ENCODE assay signal across 27 cellular contexts in the genomic region with DNA sequence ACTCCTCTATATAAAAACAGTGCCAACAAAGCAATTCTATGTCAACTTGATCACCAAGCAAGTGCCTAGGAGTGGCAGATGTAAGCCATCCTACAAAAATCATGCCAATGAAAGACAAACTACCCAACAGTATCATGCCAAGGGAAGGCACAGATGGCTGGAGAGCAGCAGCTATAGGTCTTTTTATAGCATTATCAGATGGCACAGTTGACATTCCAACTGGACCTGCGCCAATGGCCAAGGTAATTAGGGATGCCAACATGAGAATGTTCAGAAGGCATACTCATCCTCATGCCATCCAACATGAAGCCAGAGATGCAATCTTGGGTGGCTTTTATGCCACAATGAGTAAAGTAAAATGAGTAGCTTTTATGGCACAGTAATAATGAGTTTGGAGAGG.
"Had no signal": no experiment of that assay in that cellular context is flagged by ENCODE, and none has a peak within 500 bp of the region (broad histone marks: within the 10 kb centered on the region; RNA-seq: fewer than 3 reads in every experiment).

No MANE protein-coding gene starts in this region.

- H3K4me2 ChIP-seq: hepatocyte had no signal

- H3K27ac ChIP-seq: adrenal gland, body of pancreas, esophagus muscularis mucosa, gastroesophageal sphincter, heart right ventricle, hepatocyte, WERI-Rb-1 had no signal

- H2AFZ ChIP-seq: hepatocyte had no signal

- H3K79me2 ChIP-seq: hepatocyte had no signal

- H3K36me3 ChIP-seq: adrenal gland, esophagus muscularis mucosa, gastroesophageal sphincter, WERI-Rb-1 had no signal

- H3K4me3 ChIP-seq: adrenal gland, body of pancreas, esophagus muscularis mucosa, gastroesophageal sphincter, heart right ventricle, hepatocyte had no signal

- DNase-seq: activated B cell treated with CpG ODN at 0.5 μM for 24 hours; activated CD4-positive, alpha-beta T cell treated with anti-CD3 and anti-CD28 coated beads for 48 hours; activated CD4-positive, alpha-beta T cell treated with anti-CD3 and anti-CD28 coated beads, Interleukin-2, amount 50 U/mL, for 1 hour; activated CD4-positive, alpha-beta T cell treated with anti-CD3 and anti-CD28 coated beads, Interleukin-2, amount 50 U/mL, for 48 hours; activated CD8-positive, alpha-beta memory T cell treated with anti-CD3 and anti-CD28 coated beads for 24 hours; activated CD8-positive, alpha-beta T cell treated with anti-CD3 and anti-CD28 coated beads for 36 hours; activated effector memory CD4-positive, alpha-beta T cell treated with anti-CD3 and anti-CD28 coated beads, Interleukin-2, amount 50 U/mL, for 16 hours; activated naive CD4-positive, alpha-beta T cell treated with anti-CD3 and anti-CD28 coated beads for 36 hours; activated naive CD8-positive, alpha-beta T cell treated with anti-CD3 and anti-CD28 coated beads for 36 hours; activated naive CD8-positive, alpha-beta T cell treated with anti-CD3 and anti-CD28 coated beads, Interleukin-2, amount 50 U/mL, for 24 hours; activated T-cell treated with anti-CD3 and anti-CD28 coated beads, Interleukin-2, amount 50 U/mL, for 4 hours; adrenal gland; amygdala; aorta; body of pancreas; cortex of kidney; dermis blood vessel endothelial cell; effector CD4-positive, alpha-beta T cell; effector memory CD8-positive, alpha-beta T cell; erythroblast; foreskin melanocyte; heart right ventricle; T1000; WERI-Rb-1 had no signal

- H3K4me1 ChIP-seq: adrenal gland, body of pancreas, esophagus muscularis mucosa, gastroesophageal sphincter, heart right ventricle had no signal

- H3K27me3 ChIP-seq: adrenal gland, body of pancreas, esophagus muscularis mucosa, gastroesophageal sphincter, heart right ventricle, hepatocyte had no signal
